ENCODE assay signal across 25 cellular contexts in the genomic region with DNA sequence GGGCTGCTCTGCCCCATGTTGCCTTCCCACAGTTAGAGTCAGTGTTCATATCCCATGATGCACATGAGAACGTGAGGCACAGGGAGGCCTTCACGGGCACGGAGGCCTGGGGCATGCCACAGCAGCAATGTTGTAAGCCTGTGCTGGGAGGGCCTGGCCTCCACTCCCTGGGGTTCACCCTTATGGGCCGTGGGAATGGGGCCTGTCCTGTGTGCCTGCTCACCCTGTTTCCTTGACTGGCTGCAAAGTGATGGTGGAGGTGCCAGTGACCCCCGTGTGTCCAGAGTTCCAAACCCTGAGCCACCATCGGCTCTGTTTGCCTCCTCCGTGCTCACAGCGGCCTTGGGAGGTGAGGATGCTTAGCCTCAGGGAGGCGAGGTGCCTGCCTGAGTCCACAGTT.
"Had no signal": no experiment of that assay in that cellular context is flagged by ENCODE, and none has a peak within 500 bp of the region (broad histone marks: within the 10 kb centered on the region; RNA-seq: fewer than 3 reads in every experiment).

No MANE protein-coding gene starts in this region.

- H3K4me1 ChIP-seq: heart left ventricle, left ventricle myocardium inferior, right atrium auricular region, sigmoid colon, spleen, tibial nerve, upper lobe of left lung, vagina had no signal

- FAIRE-seq: islet of Langerhans, small intestine had no signal

- H3K4me3 Mint-ChIP-seq: immature natural killer cell; naive thymus-derived CD8-positive, alpha-beta T cell; nephron; neural crest cell; stimulated activated memory B cell treated with anti-CD40 and anti-IgM and Interleukin-4, amounts not matched to agents 10 μg/mL and 1 μg/mL and 100 μg/mL, for 72 hours; stimulated activated naive CD8-positive, alpha-beta T cell treated with anti-CD3 and anti-CD28 coated beads, Interleukin-15, amount 100 ng/mL, for 72 hours had no signal

- H3K9me3 ChIP-seq: heart left ventricle, left ventricle myocardium inferior, neutrophil, ovary, right atrium auricular region, sigmoid colon, spleen, tibial nerve, upper lobe of left lung, vagina had no signal

- H3K27ac Mint-ChIP-seq: immature natural killer cell; nephron; progenitor cell of endocrine pancreas; stimulated activated memory B cell treated with anti-CD40 and anti-IgM and Interleukin-4, amounts not matched to agents 10 μg/mL and 1 μg/mL and 100 μg/mL, for 72 hours had no signal

- H3K36me3 ChIP-seq: ovary had no signal

- H3K4me3 ChIP-seq: heart left ventricle, left ventricle myocardium inferior, lung, ovary, right atrium auricular region, sigmoid colon, spleen, tibial nerve, upper lobe of left lung, vagina had no signal

- H3K27me3 ChIP-seq: heart left ventricle, neutrophil, ovary, right atrium auricular region, sigmoid colon, spleen, tibial nerve, upper lobe of left lung, vagina had no signal

- H3K4me1 Mint-ChIP-seq: nephron, neural crest cell had no signal

- H3K27me3 Mint-ChIP-seq: naive thymus-derived CD8-positive, alpha-beta T cell; progenitor cell of endocrine pancreas; stimulated activated memory B cell treated with anti-CD40 and anti-IgM and Interleukin-4, amounts not matched to agents 10 μg/mL and 1 μg/mL and 100 μg/mL, for 72 hours; stimulated activated naive CD8-positive, alpha-beta T cell treated with anti-CD3 and anti-CD28 coated beads, Interleukin-15, amount 100 ng/mL, for 72 hours had no signal

- ATAC-seq: heart left ventricle; naive thymus-derived CD8-positive, alpha-beta T cell; stimulated activated memory B cell treated with anti-CD40 and anti-IgM and Interleukin-4, amounts not matched to agents 10 μg/mL and 1 μg/mL and 100 μg/mL, for 72 hours; stimulated activated naive CD8-positive, alpha-beta T cell treated with anti-CD3 and anti-CD28 coated beads, Interleukin-15, amount 100 ng/mL, for 72 hours had no signal

- H3K27ac ChIP-seq: heart left ventricle, left ventricle myocardium inferior, neutrophil, ovary, right atrium auricular region, sigmoid colon, spleen, tibial nerve, upper lobe of left lung, vagina had no signal

- H3K9me3 Mint-ChIP-seq: immature natural killer cell; naive thymus-derived CD8-positive, alpha-beta T cell; nephron; neural crest cell; stimulated activated memory B cell treated with anti-CD40 and anti-IgM and Interleukin-4, amounts not matched to agents 10 μg/mL and 1 μg/mL and 100 μg/mL, for 72 hours; stimulated activated naive CD8-positive, alpha-beta T cell treated with anti-CD3 and anti-CD28 coated beads, Interleukin-15, amount 100 ng/mL, for 72 hours had no signal

- DNase-seq: heart left ventricle; hypothalamus; immature natural killer cell; left ventricle myocardium inferior; midbrain; naive thymus-derived CD8-positive, alpha-beta T cell; ovary; sigmoid colon; small intestine; spleen; stimulated activated CD4-positive, alpha-beta T cell treated with anti-CD3 and anti-CD28 coated beads, Interleukin-4, amount 100 ng/mL, for 24 hours; stimulated activated naive CD4-positive, alpha-beta T cell treated with Interleukin-2 at 50 U/mL for 16 hours; stimulated activated naive CD8-positive, alpha-beta T cell treated with anti-CD3 and anti-CD28 coated beads, Interleukin-15, amount 100 ng/mL, for 72 hours; substantia nigra; upper lobe of left lung had no signal
